In the genomic region with DNA sequence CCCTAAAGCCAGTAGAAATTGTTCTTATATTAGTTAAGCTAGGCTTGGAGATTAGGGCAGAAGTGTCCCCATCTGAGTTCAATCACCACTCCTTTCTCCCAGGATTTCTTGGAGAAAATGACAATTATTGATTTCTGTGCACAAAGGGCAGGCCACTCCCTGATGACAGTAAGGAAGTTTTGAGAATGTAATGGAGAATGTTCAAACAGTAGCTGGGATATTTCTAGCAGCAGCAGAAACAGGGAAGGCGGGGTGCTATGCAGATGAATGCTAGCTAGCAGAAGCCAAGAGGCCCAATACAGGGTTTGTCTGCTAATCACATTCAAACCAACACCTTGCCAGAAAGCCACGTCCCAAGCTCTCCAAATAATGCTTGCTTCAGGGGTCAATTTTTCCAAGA, we compare ENCODE assay signal across 19 cellular contexts.
"Had no signal": no experiment of that assay in that cellular context is flagged by ENCODE, and none has a peak within 500 bp of the region (broad histone marks: within the 10 kb centered on the region; RNA-seq: fewer than 3 reads in every experiment).

No MANE protein-coding gene starts in this region.

- H3K9me3 ChIP-seq: left lung, lower lobe of right lung had no signal

- ATAC-seq: heart left ventricle; left lung; lower lobe of right lung; naive thymus-derived CD8-positive, alpha-beta T cell; sciatic nerve; stimulated activated effector memory CD8-positive, alpha-beta T cell treated with anti-CD3 and anti-CD28 coated beads, Interleukin-12 subunit alpha, Interleukin-12 subunit beta, amount 100 ng/mL, for 72 hours had no signal

- DNase-seq: central memory CD4-positive, alpha-beta T cell; cortex of kidney; dorsolateral prefrontal cortex; effector memory CD4-positive, alpha-beta T cell; heart left ventricle; hypothalamus; islet precursor cell; left lung; lower lobe of right lung; midbrain; naive thymus-derived CD8-positive, alpha-beta T cell; posterior cingulate gyrus; stimulated activated CD8-positive, alpha-beta memory T cell treated with anti-CD3 and anti-CD28 coated beads, Interleukin-4, amount 100 ng/mL, for 48 hours; tibial artery had no signal

- H3K4me1 ChIP-seq: heart left ventricle, left lung, lower lobe of right lung, tibial artery had no signal

- H3K27ac ChIP-seq: dorsolateral prefrontal cortex, heart left ventricle, left lung, lower lobe of right lung, tibial artery had no signal

- H3K4me3 ChIP-seq: dorsolateral prefrontal cortex, heart left ventricle, left lung, lower lobe of right lung, tibial artery had no signal

- H3K27me3 ChIP-seq: heart left ventricle, left lung, tibial artery had no signal

- H3K27ac Mint-ChIP-seq: memory B cell; naive thymus-derived CD8-positive, alpha-beta T cell; stimulated activated effector memory CD8-positive, alpha-beta T cell treated with anti-CD3 and anti-CD28 coated beads, Interleukin-12 subunit alpha, Interleukin-12 subunit beta, amount 100 ng/mL, for 72 hours; stimulated activated naive CD8-positive, alpha-beta T cell treated with anti-CD3 and anti-CD28 coated beads, Interleukin-15, Interleukin-2, amounts not matched to agents 100 ng/mL and 50 ng/mL, for 24 hours had no signal

- H3K36me3 Mint-ChIP-seq: memory B cell; stimulated activated effector memory CD8-positive, alpha-beta T cell treated with anti-CD3 and anti-CD28 coated beads, Interleukin-12 subunit alpha, Interleukin-12 subunit beta, amount 100 ng/mL, for 72 hours had no signal

- H3K4me1 Mint-ChIP-seq: memory B cell; naive thymus-derived CD8-positive, alpha-beta T cell; stimulated activated effector memory CD8-positive, alpha-beta T cell treated with anti-CD3 and anti-CD28 coated beads, Interleukin-12 subunit alpha, Interleukin-12 subunit beta, amount 100 ng/mL, for 72 hours had no signal

- H3K27me3 Mint-ChIP-seq: stimulated activated naive CD8-positive, alpha-beta T cell treated with anti-CD3 and anti-CD28 coated beads, Interleukin-15, Interleukin-2, amounts not matched to agents 100 ng/mL and 50 ng/mL, for 24 hours had no signal

- H3K36me3 ChIP-seq: heart left ventricle, left lung, lower lobe of right lung, tibial artery had no signal

- H3K4me3 Mint-ChIP-seq: memory B cell; naive thymus-derived CD8-positive, alpha-beta T cell; neural crest cell; stimulated activated effector memory CD8-positive, alpha-beta T cell treated with anti-CD3 and anti-CD28 coated beads, Interleukin-12 subunit alpha, Interleukin-12 subunit beta, amount 100 ng/mL, for 72 hours; stimulated activated naive CD8-positive, alpha-beta T cell treated with anti-CD3 and anti-CD28 coated beads, Interleukin-15, Interleukin-2, amounts not matched to agents 100 ng/mL and 50 ng/mL, for 24 hours had no signal
